Comparison of ENCODE assay signal across 2 cellular contexts in genomic region chr9:5321601-5322000, GRCh38. TPM values are rescaled to one million over a fixed set of nuclear protein-coding genes. Genes with fewer than 3 reads are reported as not detected.
"Had no signal": no experiment of that assay in that cellular context is flagged by ENCODE, and none has a peak within 500 bp of the region (broad histone marks: within the 10 kb centered on the region; RNA-seq: fewer than 3 reads in every experiment).

No MANE protein-coding gene starts in this region.

RNA-seq across cellular contexts. Expression of gene RLN2, which starts 17.1 kb away (rescaled TPM):
- total RNA-seq: NCI-H460 had no signal

RNA-seq across cellular contexts. Expression of gene RLN1, which starts 18.1 kb away (rescaled TPM):
- total RNA-seq: M059J, NCI-H460 had no signal
